Comparison of ENCODE assay signal across 12 cellular contexts in the genomic region with DNA sequence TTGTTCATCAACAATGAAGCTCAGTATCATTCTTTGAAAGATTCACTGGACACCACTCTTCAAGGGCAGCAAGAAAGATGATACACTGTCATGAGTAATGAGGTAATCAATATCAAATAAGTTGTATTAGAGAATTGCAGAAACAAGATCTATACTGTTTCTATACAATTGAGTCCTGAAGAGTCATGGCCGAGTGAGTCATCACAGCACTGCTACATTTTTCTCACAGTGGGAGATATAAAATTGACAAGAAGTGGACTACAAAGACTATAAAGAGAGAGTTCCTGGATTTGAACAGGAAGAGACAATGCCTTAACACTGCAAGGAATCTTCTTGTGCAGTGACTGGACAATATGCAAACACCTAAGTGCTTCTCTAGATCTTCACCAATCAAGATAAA.
DNase-seq lines count a peak whose midpoint lies in the region; ATAC-seq, FAIRE-seq and TF ChIP-seq lines count a peak whose summit lies in the region.
"Had no signal": no experiment of that assay in that cellular context is flagged by ENCODE, and none has a peak within 500 bp of the region (broad histone marks: within the 10 kb centered on the region; RNA-seq: fewer than 3 reads in every experiment).

No MANE protein-coding gene starts in this region.

- no peaks in the 10 kb centered on the region for H3K36me3 Mint-ChIP-seq in progenitor cell of endocrine pancreas (ENCODE audit: insufficient read depth)
- H3K36me3 Mint-ChIP-seq in naive thymus-derived CD8-positive, alpha-beta T cell, result no peaks in the 10 kb centered on the region

- H3K9me3 ChIP-seq in MG63, result no peaks in the 10 kb centered on the region; the same call in 1 of the 2 replicates
- H3K9me3 ChIP-seq in mammary epithelial cell (replicated peaks; ENCODE audit: insufficient read depth, low read length), result no peaks in the 10 kb centered on the region
- no peaks in the 10 kb centered on the region for H3K9me3 ChIP-seq in keratinocyte (ENCODE audit: control insufficient read depth, low read depth, low read length)

- no peak overlapping the region for H3K4me3 Mint-ChIP-seq in progenitor cell of endocrine pancreas (ENCODE audit: low read depth)
- H3K4me3 Mint-ChIP-seq in naive thymus-derived CD8-positive, alpha-beta T cell, result no peak overlapping the region

- H3K9ac ChIP-seq in mammary epithelial cell (ENCODE audit: insufficient read depth, low read length) (no peak overlapping the region), keratinocyte (ENCODE audit: control insufficient read depth, extremely low read depth, insufficient read depth, low read length) (no peak overlapping the region)
- H3K9ac ChIP-seq: BLaER1 treated with 17β-estradiol and CSF1 and Interleukin-3, amounts not matched to agents 10 nM and 100 nM had no signal

- WGBS in mammary epithelial cell (ENCODE audit: low coverage, missing lambda C conversion rate), result 100% methylated on average over 1 of the region's 1 CpG

- H3K4me1 ChIP-seq in mammary epithelial cell (ENCODE audit: insufficient read depth, low read length) (peaks cover 16% of the 10 kb centered on the region), keratinocyte (ENCODE audit: control insufficient read depth, extremely low read depth, insufficient read depth, low read length) (peaks cover 27% of the 10 kb centered on the region)

- no peaks in the 10 kb centered on the region for H3K9me3 Mint-ChIP-seq in progenitor cell of endocrine pancreas (ENCODE audit: low read depth)
- no peaks in the 10 kb centered on the region for H3K9me3 Mint-ChIP-seq in naive thymus-derived CD8-positive, alpha-beta T cell

- BruUV-seq in mammary epithelial cell (replicated peaks; lab: Mats Ljungman, UMichigan), result no TSS peak

- no peak overlapping the region for H3K27ac Mint-ChIP-seq in progenitor cell of endocrine pancreas
- no peak overlapping the region for H3K27ac Mint-ChIP-seq in naive thymus-derived CD8-positive, alpha-beta T cell

- in situ Hi-C loops in mammary epithelial cell (cut with MboI; ENCODE audit: low sequenced_read_pairs in 2 of 2), result no loop called here

- H3K36me3 ChIP-seq in MG63 (no peaks in the 10 kb centered on the region), mammary epithelial cell (ENCODE audit: insufficient read depth, low read length) (no peaks in the 10 kb centered on the region), keratinocyte (ENCODE audit: control insufficient read depth in 2 of 2, extremely low read depth in 1 of 2, insufficient read depth in 2 of 2, low read length in 2 of 2) (no peaks in the 10 kb centered on the region)
- H3K36me3 ChIP-seq: BLaER1 treated with 17β-estradiol and CSF1 and Interleukin-3, amounts not matched to agents 10 nM and 100 nM had no signal

- H2AFZ ChIP-seq in mammary epithelial cell (ENCODE audit: low read depth, low read length) (no peak overlapping the region), keratinocyte (ENCODE audit: control insufficient read depth, low read length) (no peak overlapping the region)

- H3K4me2 ChIP-seq in mammary epithelial cell (ENCODE audit: insufficient read depth, low read depth, low read length) (peak overlapping the region; percentile 20), keratinocyte (ENCODE audit: control insufficient read depth, extremely low read depth, insufficient read depth, low read depth, low read length) (no peak overlapping the region)
- H3K4me2 ChIP-seq: BLaER1 treated with 17β-estradiol and CSF1 and Interleukin-3, amounts not matched to agents 10 nM and 100 nM had no signal

- H3K27me3 Mint-ChIP-seq in progenitor cell of endocrine pancreas, result no peaks in the 10 kb centered on the region
- peaks cover 0 to 4% (median 0%) of the 10 kb centered on the region in 5 donors for H3K27me3 Mint-ChIP-seq in naive thymus-derived CD8-positive, alpha-beta T cell

- H3K9me1 ChIP-seq in keratinocyte (ENCODE audit: control insufficient read depth, extremely low read depth, insufficient read depth, low read length), result no peaks in the 10 kb centered on the region

- H3K79me2 ChIP-seq in mammary epithelial cell (ENCODE audit: insufficient read depth, low read length), result no peaks in the 10 kb centered on the region
- H3K79me2 ChIP-seq in keratinocyte (ENCODE audit: control insufficient read depth, insufficient read depth, low read length), result no peaks in the 10 kb centered on the region

- H3K4me3 ChIP-seq in MG63 (no peak overlapping the region), mammary epithelial cell (replicated peaks in 1 of 3; ENCODE audit: insufficient read depth in 1 of 3, low read depth in 2 of 3, low read length in 3 of 3) (no peak overlapping the region), keratinocyte (ENCODE audit: control insufficient read depth in 2 of 3, extremely low read depth in 1 of 3, insufficient read depth in 2 of 3, low read depth in 1 of 3, low read length in 3 of 3) (no peak overlapping the region)
- H3K4me3 ChIP-seq: BLaER1 treated with 17β-estradiol and CSF1 and Interleukin-3, amounts not matched to agents 10 nM and 100 nM had no signal

- peak; percentile 74 for FAIRE-seq in keratinocyte (lab: Jason Lieb, UNC)

- H3K27ac ChIP-seq in mammary epithelial cell (ENCODE audit: insufficient read depth, low read depth, low read length) (peak overlapping the region; percentile 9), keratinocyte (ENCODE audit: control insufficient read depth, insufficient read depth, low read length) (peak overlapping the region; percentile 31)
- H3K27ac ChIP-seq: BLaER1 treated with 17β-estradiol and CSF1 and Interleukin-3, amounts not matched to agents 10 nM and 100 nM had no signal

- POLR2A ChIA-PET in naive thymus-derived CD8-positive, alpha-beta T cell (lab: Charles Lee), result no interaction called here

- dilution Hi-C loops in mammary epithelial cell (cut with HindIII; ENCODE audit: low sequenced_read_pairs) (no loop called here), keratinocyte (cut with MboI; ENCODE audit: extremely low pct_ligation_motif_present, low sequenced_read_pairs) (no loop called here)

- CTCF ChIA-PET in mammary epithelial cell (lab: Charles Lee; ENCODE audit: low non-redundant PET), result no interaction called here

- TF ChIP-seq CTCF in mammary epithelial cell (conservative IDR thresholded peaks at IDR 0.05 in 1 of 2, IDR thresholded peaks at IDR 0.05 in 1 of 2; ENCODE audit: extremely low read depth in 1 of 2, insufficient read depth in 1 of 2, low read depth in 1 of 2, low read length in 2 of 2) (no peak), keratinocyte (optimal IDR thresholded peaks at IDR 0.05 in 1 of 3, IDR thresholded peaks at IDR 0.05 in 1 of 3, conservative IDR thresholded peaks at IDR 0.05 in 1 of 3; ENCODE audit: extremely low read depth in 1 of 3, insufficient read depth in 2 of 3, low read length in 3 of 3) (no peak), progenitor cell of endocrine pancreas (IDR thresholded peaks at IDR 0.05; ENCODE audit: unreplicated experiment) (no peak)

- DNase-seq in ELR (ENCODE audit: low read depth) (peak; percentile 69), MG63 (peak; percentile 17), mammary epithelial cell (no peak), keratinocyte (ENCODE audit: low read depth, low spot score) (no peak), head of caudate nucleus (no peak), progenitor cell of endocrine pancreas (ENCODE audit: low spot score, unreplicated experiment) (no peak)
- DNase-seq in naive thymus-derived CD8-positive, alpha-beta T cell, result no peak
- DNase-seq: NCI-H1092 treated with DMSO at 0.1 percent for 48 hours, NCI-H1694 treated with DMSO at 0.1 percent for 48 hours, NCI-H748 treated with DMSO at 0.1 percent for 48 hours, SHP77 had no signal

- intact Hi-C loops in mammary epithelial cell (cut with micrococcal nuclease), result no loop called here
- intact Hi-C loops in head of caudate nucleus (cut with DNase I), result no loop called here

- H4K20me1 ChIP-seq in mammary epithelial cell (ENCODE audit: insufficient read depth, low read length), result no peaks in the 10 kb centered on the region
- no peaks in the 10 kb centered on the region for H4K20me1 ChIP-seq in keratinocyte (ENCODE audit: control insufficient read depth, extremely low read depth, insufficient read depth, low read length)
- H4K20me1 ChIP-seq: BLaER1 treated with 17β-estradiol and CSF1 and Interleukin-3, amounts not matched to agents 10 nM and 100 nM had no signal

- peaks cover 7% of the 10 kb centered on the region for H3K4me1 Mint-ChIP-seq in progenitor cell of endocrine pancreas (ENCODE audit: low read depth)
- no peaks in the 10 kb centered on the region for H3K4me1 Mint-ChIP-seq in naive thymus-derived CD8-positive, alpha-beta T cell

- no peaks in the 10 kb centered on the region for H3K27me3 ChIP-seq in MG63
- no peaks in the 10 kb centered on the region for H3K27me3 ChIP-seq in mammary epithelial cell (ENCODE audit: insufficient read depth, low read length)
- H3K27me3 ChIP-seq in keratinocyte (ENCODE audit: control insufficient read depth, extremely low read depth, insufficient read depth, low read length), result no peaks in the 10 kb centered on the region
- H3K27me3 ChIP-seq: BLaER1 treated with 17β-estradiol and CSF1 and Interleukin-3, amounts not matched to agents 10 nM and 100 nM had no signal

- ATAC-seq in naive thymus-derived CD8-positive, alpha-beta T cell, result no peak

Comparison
In these comparisons a context has a peak if more than half of its experiments do, and no peak if none do; other contexts are left out.
1. DNase-seq: peak in ELR (single experiment) and MG63 (single experiment); none in mammary epithelial cell (single experiment), keratinocyte (single experiment), head of caudate nucleus (0 of 42), progenitor cell of endocrine pancreas (single experiment) and naive thymus-derived CD8-positive, alpha-beta T cell (0 of 10).